In the genomic region with DNA sequence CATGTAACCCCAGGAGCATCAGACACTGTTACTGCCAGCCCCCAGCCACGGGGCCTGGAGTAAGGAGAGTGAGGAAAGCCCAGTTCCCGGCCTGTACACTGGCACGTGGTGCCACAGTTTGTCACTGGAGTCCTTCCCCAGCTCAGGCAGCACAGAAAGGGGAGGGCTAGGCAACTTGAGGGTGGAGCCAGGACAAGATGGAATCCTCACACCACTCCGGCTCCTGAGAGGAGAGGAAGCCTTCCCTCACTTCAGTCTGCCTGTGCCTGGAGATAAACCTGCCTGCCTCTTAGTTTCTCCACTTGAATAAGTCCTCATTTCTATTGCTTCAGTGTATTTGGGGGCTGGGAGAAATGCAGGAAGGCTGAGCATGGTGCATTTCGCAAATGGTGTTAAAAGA, we compare ENCODE assay signal across 1 cellular context.
TF ChIP-seq lines count a peak whose summit lies in the region.

No MANE protein-coding gene starts in this region.

TF ChIP-seq in SK-N-SH, 30 proteins besides CTCF, POLR2A, EP300 and RAD21:
- TF ChIP-seq POLR2AphosphoS5 (IDR thresholded peaks at IDR 0.05; ENCODE audit: low read depth, low read length) (no peak), TEAD4 (IDR thresholded peaks at IDR 0.05; ENCODE audit: borderline replicate concordance, insufficient read depth) (no peak), MXI1 (IDR thresholded peaks at IDR 0.05; ENCODE audit: low read depth, low read length) (no peak)
- TF ChIP-seq, protein P1, sequence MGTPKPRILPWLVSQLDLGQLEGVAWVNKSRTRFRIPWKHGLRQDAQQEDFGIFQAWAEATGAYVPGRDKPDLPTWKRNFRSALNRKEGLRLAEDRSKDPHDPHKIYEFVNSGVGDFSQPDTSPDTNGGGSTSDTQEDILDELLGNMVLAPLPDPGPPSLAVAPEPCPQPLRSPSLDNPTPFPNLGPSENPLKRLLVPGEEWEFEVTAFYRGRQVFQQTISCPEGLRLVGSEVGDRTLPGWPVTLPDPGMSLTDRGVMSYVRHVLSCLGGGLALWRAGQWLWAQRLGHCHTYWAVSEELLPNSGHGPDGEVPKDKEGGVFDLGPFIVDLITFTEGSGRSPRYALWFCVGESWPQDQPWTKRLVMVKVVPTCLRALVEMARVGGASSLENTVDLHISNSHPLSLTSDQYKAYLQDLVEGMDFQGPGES (IDR thresholded peaks at IDR 0.05; ENCODE audit: low read depth, low read length): no peak
- TF ChIP-seq, protein P2, sequence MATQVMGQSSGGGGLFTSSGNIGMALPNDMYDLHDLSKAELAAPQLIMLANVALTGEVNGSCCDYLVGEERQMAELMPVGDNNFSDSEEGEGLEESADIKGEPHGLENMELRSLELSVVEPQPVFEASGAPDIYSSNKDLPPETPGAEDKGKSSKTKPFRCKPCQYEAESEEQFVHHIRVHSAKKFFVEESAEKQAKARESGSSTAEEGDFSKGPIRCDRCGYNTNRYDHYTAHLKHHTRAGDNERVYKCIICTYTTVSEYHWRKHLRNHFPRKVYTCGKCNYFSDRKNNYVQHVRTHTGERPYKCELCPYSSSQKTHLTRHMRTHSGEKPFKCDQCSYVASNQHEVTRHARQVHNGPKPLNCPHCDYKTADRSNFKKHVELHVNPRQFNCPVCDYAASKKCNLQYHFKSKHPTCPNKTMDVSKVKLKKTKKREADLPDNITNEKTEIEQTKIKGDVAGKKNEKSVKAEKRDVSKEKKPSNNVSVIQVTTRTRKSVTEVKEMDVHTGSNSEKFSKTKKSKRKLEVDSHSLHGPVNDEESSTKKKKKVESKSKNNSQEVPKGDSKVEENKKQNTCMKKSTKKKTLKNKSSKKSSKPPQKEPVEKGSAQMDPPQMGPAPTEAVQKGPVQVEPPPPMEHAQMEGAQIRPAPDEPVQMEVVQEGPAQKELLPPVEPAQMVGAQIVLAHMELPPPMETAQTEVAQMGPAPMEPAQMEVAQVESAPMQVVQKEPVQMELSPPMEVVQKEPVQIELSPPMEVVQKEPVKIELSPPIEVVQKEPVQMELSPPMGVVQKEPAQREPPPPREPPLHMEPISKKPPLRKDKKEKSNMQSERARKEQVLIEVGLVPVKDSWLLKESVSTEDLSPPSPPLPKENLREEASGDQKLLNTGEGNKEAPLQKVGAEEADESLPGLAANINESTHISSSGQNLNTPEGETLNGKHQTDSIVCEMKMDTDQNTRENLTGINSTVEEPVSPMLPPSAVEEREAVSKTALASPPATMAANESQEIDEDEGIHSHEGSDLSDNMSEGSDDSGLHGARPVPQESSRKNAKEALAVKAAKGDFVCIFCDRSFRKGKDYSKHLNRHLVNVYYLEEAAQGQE (IDR thresholded peaks at IDR 0.05; ENCODE audit: low read depth, low read length): no peak
